In the genomic region with DNA sequence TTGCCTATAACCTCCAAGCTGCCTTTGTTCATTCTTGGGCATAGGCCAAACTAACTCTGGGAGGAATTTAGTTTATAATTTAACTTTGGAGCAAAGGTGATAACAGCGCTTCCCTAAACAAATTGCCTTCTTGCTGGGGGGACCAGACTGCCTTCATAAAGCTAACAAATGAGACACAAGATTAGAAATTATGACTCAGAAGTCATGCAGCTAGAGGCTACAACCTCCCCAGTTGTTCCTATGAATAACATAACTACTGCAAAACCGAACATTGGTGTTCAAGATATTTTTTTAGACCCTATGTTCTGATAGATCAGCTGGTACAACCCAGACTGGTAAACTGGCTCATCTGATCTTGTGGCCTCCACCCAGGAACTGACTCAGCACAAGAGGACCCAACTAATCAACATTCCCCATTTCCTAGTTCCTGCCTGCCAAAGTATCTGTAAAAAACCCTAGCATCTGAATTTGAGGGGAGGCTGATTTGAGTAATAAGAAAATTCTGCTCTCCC, we compare ENCODE assay signal across 16 cellular contexts. TPM values are rescaled to one million over a fixed set of nuclear protein-coding genes. Genes with fewer than 3 reads are reported as not detected.
DNase-seq lines count a peak whose midpoint lies in the region; ATAC-seq and FAIRE-seq lines count a peak whose summit lies in the region.
"Had no signal": no experiment of that assay in that cellular context is flagged by ENCODE, and none has a peak within 500 bp of the region (broad histone marks: within the 10 kb centered on the region; RNA-seq: fewer than 3 reads in every experiment).

No MANE protein-coding gene starts in this region.

- peak; percentile 45 for DNase-seq in EL
- peak; percentile 71 for DNase-seq in RCC 7860 (ENCODE audit: low spot score)
- DNase-seq in fibroblast of peridontal ligament (ENCODE audit: extremely low read depth), result peak; percentile 8
- DNase-seq in non-pigmented ciliary epithelial cell (ENCODE audit: low read depth), result peak; percentile 55
- no peak for DNase-seq in cardiac septum (ENCODE audit: low spot score)
- DNase-seq in NCI-H345 (lab: John Stamatoyannopoulos, UW), result no peak
- DNase-seq: C1 segment of cervical spinal cord; cortex of kidney; NCI-H2029; NCI-H774; SHP77; stimulated activated naive CD4-positive, alpha-beta T cell had no signal

- intact Hi-C loops in cardiac septum (cut with DNase I), result no loop called here

- ATAC-seq in GM21825 (IDR thresholded peaks at IDR 0.05; ENCODE audit: unreplicated experiment) (no peak), HG03135 (IDR thresholded peaks at IDR 0.05; ENCODE audit: unreplicated experiment) (no peak)

- FAIRE-seq in RCC 7860 (lab: Jason Lieb, UNC), result peak; percentile 28
- FAIRE-seq: frontal cortex, islet of Langerhans had no signal

RNA-seq across cellular contexts. Expression of a gene that starts 22.0 kb away (rescaled TPM):
- total RNA-seq in cardiac septum, result not detected
- total RNA-seq: frontal cortex had no signal

Comparison
In these comparisons a context has a peak if more than half of its experiments do, and no peak if none do; other contexts are left out.
1. DNase-seq: peak in EL (single experiment), RCC 7860 (single experiment), fibroblast of peridontal ligament (single experiment) and non-pigmented ciliary epithelial cell (single experiment); none in cardiac septum (single experiment) and NCI-H345 (single experiment).